In the genomic region with DNA sequence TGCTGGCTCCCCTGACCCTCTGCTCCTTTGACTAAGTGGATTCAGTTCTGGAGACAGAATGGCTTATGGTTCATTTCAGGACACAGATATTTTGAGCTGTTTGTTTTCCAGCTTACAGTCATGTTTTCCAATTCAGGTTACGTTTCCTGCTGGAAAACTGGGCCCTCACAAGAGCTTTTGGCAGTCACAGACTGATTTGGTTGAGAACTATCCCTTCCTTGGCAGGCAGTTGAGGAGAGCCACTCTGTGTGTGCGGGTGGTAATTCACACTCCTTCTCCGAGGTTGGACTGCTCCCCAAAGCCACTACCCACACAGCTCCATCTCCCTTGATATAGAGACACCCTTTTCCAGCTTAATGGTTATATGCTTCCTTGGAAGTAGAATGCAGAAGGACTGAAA, we compare ENCODE assay signal across 15 cellular contexts.
"Had no signal": no experiment of that assay in that cellular context is flagged by ENCODE, and none has a peak within 500 bp of the region (broad histone marks: within the 10 kb centered on the region; RNA-seq: fewer than 3 reads in every experiment).

No MANE protein-coding gene starts in this region.

- H3K36me3 ChIP-seq: cardiac muscle cell, prostate gland, right lobe of liver, thyroid gland had no signal

- H3K4me3 Mint-ChIP-seq: activated CD4-positive, alpha-beta memory T cell treated with anti-CD3 and anti-CD28 coated beads for 36 hours; activated CD8-positive, alpha-beta memory T cell treated with anti-CD3 and anti-CD28 coated beads, Interleukin-2, amount 10 ng/mL, durations not matched to agents 7 days and 5 days; activated naive CD8-positive, alpha-beta T cell treated with anti-CD3 and anti-CD28 coated beads for 36 hours; activated T-helper 17 cell treated with anti-CD3 and anti-CD28 coated beads, Interleukin-2, amount 50 U/mL, for 72 hours; natural killer cell treated with Interleukin-12 subunit alpha and Interleukin-12 subunit beta and Interleukin-15 and Interleukin-18, amount 100 ng/mL, for 72 hours; stimulated activated memory B cell treated with anti-CD40 and anti-IgM and Interleukin-4, amounts not matched to agents 10 μg/mL and 1 μg/mL and 100 μg/mL, for 72 hours; T-helper 2 cell treated with Interferon-gamma antibody and Interleukin-4, amounts not matched to agents 5 μg/mL and 100 μg/mL, for 36 hours had no signal

- H3K4me3 ChIP-seq: cardiac muscle cell, prostate gland, right lobe of liver, thyroid gland had no signal

- H3K4me1 Mint-ChIP-seq: activated CD8-positive, alpha-beta memory T cell treated with anti-CD3 and anti-CD28 coated beads, Interleukin-2, amount 10 ng/mL, durations not matched to agents 7 days and 5 days; activated naive CD8-positive, alpha-beta T cell treated with anti-CD3 and anti-CD28 coated beads for 36 hours; activated T-helper 17 cell treated with anti-CD3 and anti-CD28 coated beads, Interleukin-2, amount 50 U/mL, for 72 hours; stimulated activated memory B cell treated with anti-CD40 and anti-IgM and Interleukin-4, amounts not matched to agents 10 μg/mL and 1 μg/mL and 100 μg/mL, for 72 hours had no signal

- H3K27me3 Mint-ChIP-seq: activated CD4-positive, alpha-beta memory T cell treated with anti-CD3 and anti-CD28 coated beads for 36 hours; activated CD8-positive, alpha-beta memory T cell treated with anti-CD3 and anti-CD28 coated beads, Interleukin-2, amount 10 ng/mL, durations not matched to agents 7 days and 5 days; activated T-helper 17 cell treated with anti-CD3 and anti-CD28 coated beads, Interleukin-2, amount 50 U/mL, for 72 hours; stimulated activated memory B cell treated with anti-CD40 and anti-IgM and Interleukin-4, amounts not matched to agents 10 μg/mL and 1 μg/mL and 100 μg/mL, for 72 hours had no signal

- H3K27me3 ChIP-seq: cardiac muscle cell, right lobe of liver, thyroid gland had no signal

- H3K9me3 ChIP-seq: prostate gland, right lobe of liver, thyroid gland had no signal

- H3K36me3 Mint-ChIP-seq: activated CD4-positive, alpha-beta memory T cell treated with anti-CD3 and anti-CD28 coated beads for 36 hours; activated CD8-positive, alpha-beta memory T cell treated with anti-CD3 and anti-CD28 coated beads, Interleukin-2, amount 10 ng/mL, durations not matched to agents 7 days and 5 days; activated naive CD8-positive, alpha-beta T cell treated with anti-CD3 and anti-CD28 coated beads for 36 hours; natural killer cell treated with Interleukin-12 subunit alpha and Interleukin-12 subunit beta and Interleukin-15 and Interleukin-18, amount 100 ng/mL, for 72 hours; stimulated activated memory B cell treated with anti-CD40 and anti-IgM and Interleukin-4, amounts not matched to agents 10 μg/mL and 1 μg/mL and 100 μg/mL, for 72 hours had no signal

- DNase-seq: activated CD4-positive, alpha-beta memory T cell treated with anti-CD3 and anti-CD28 coated beads for 36 hours; activated CD8-positive, alpha-beta memory T cell treated with anti-CD3 and anti-CD28 coated beads, Interleukin-2, amount 10 ng/mL, durations not matched to agents 7 days and 5 days; activated naive CD4-positive, alpha-beta T cell; activated naive CD8-positive, alpha-beta T cell treated with anti-CD3 and anti-CD28 coated beads for 36 hours; amniotic stem cell; foreskin melanocyte; right lobe of liver; stimulated activated CD4-positive, alpha-beta T cell treated with anti-CD3 and anti-CD28 coated beads, Interleukin-4, amount 100 ng/mL, for 4 hours; thyroid gland had no signal

- H3K27ac Mint-ChIP-seq: activated CD4-positive, alpha-beta memory T cell treated with anti-CD3 and anti-CD28 coated beads for 36 hours; activated CD8-positive, alpha-beta memory T cell treated with anti-CD3 and anti-CD28 coated beads, Interleukin-2, amount 10 ng/mL, durations not matched to agents 7 days and 5 days; activated naive CD8-positive, alpha-beta T cell treated with anti-CD3 and anti-CD28 coated beads for 36 hours; activated T-helper 17 cell treated with anti-CD3 and anti-CD28 coated beads, Interleukin-2, amount 50 U/mL, for 72 hours; natural killer cell treated with Interleukin-12 subunit alpha and Interleukin-12 subunit beta and Interleukin-15 and Interleukin-18, amount 100 ng/mL, for 72 hours; stimulated activated memory B cell treated with anti-CD40 and anti-IgM and Interleukin-4, amounts not matched to agents 10 μg/mL and 1 μg/mL and 100 μg/mL, for 72 hours; T-helper 2 cell treated with Interferon-gamma antibody and Interleukin-4, amounts not matched to agents 5 μg/mL and 100 μg/mL, for 36 hours had no signal

- ATAC-seq: activated CD8-positive, alpha-beta memory T cell treated with anti-CD3 and anti-CD28 coated beads, Interleukin-2, amount 10 ng/mL, durations not matched to agents 7 days and 5 days; activated T-helper 17 cell treated with anti-CD3 and anti-CD28 coated beads, Interleukin-2, amount 50 U/mL, for 72 hours; natural killer cell treated with Interleukin-12 subunit alpha and Interleukin-12 subunit beta and Interleukin-15 and Interleukin-18, amount 100 ng/mL, for 72 hours; right lobe of liver; stimulated activated memory B cell treated with anti-CD40 and anti-IgM and Interleukin-4, amounts not matched to agents 10 μg/mL and 1 μg/mL and 100 μg/mL, for 72 hours had no signal

- H3K4me1 ChIP-seq: prostate gland, right lobe of liver, thyroid gland had no signal

- H3K27ac ChIP-seq: cardiac muscle cell, prostate gland, right lobe of liver had no signal
